9 cellular contexts compared by ENCODE assay signal in the genomic region with DNA sequence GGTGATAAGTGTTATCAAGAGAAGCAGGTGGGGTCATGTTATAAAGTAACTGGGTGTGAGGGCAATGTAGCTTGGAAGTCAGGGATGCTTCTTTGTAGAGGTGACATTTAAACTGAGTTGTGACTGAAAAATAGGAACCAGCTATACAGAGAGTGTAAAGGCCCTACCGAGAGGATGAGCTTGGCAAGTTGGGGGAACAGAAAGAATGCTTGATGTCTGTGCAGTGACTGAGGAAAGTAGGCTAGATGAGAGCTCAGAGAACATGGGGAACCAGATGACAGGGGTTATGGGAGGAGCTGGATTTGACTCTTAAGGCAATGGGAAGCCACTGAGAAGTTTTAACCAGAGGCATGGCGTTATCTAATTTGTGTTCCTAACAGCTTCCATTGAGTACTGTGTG.
DNase-seq lines count a peak whose midpoint lies in the region; ATAC-seq and TF ChIP-seq lines count a peak whose summit lies in the region.
"Had no signal": no experiment of that assay in that cellular context is flagged by ENCODE, and none has a peak within 500 bp of the region (broad histone marks: within the 10 kb centered on the region; RNA-seq: fewer than 3 reads in every experiment).

No MANE protein-coding gene starts in this region.

- POLR2A ChIA-PET in naive thymus-derived CD4-positive, alpha-beta T cell (lab: Charles Lee): interaction anchor here (0.6 to 4.7 kb wide), 14 partner anchors 11 to 123 kb away, joined by 3 to 25 read pairs (median 4); a partner anchor contains a TSS

- peaks cover 70 to 98% (median 89%) of the 10 kb centered on the region in 10 experiments for H3K4me1 ChIP-seq in BLaER1 treated with 17β-estradiol and CSF1 and Interleukin-3, amounts not matched to agents 10 nM and 100 nM
- no peaks in the 10 kb centered on the region for H3K4me1 ChIP-seq in breast epithelium
- peaks cover 81 to 94% of the 10 kb centered on the region in 2 donors for H3K4me1 ChIP-seq in naive thymus-derived CD4-positive, alpha-beta T cell (ENCODE audit: control insufficient read depth in 2 of 2, insufficient read depth in 2 of 2, low read length in 2 of 2)

- no peaks in the 10 kb centered on the region for H3K27me3 Mint-ChIP-seq in naive thymus-derived CD4-positive, alpha-beta T cell

- H3K36me3 ChIP-seq in BLaER1 treated with 17β-estradiol and CSF1 and Interleukin-3, amounts not matched to agents 10 nM and 100 nM: peaks cover 30 to 91% (median 88%) of the 10 kb centered on the region in 11 experiments
- H3K36me3 ChIP-seq in breast epithelium: no peaks in the 10 kb centered on the region
- peaks cover 3 to 9% (median 5%) of the 10 kb centered on the region in 3 experiments for H3K36me3 ChIP-seq in naive thymus-derived CD4-positive, alpha-beta T cell (ENCODE audit: control insufficient read depth in 2 of 3, insufficient read depth in 3 of 3, low read length in 3 of 3)

- peak overlapping the region; percentile 48 to 85 (median 74) for H3K4me3 Mint-ChIP-seq in naive thymus-derived CD4-positive, alpha-beta T cell

- no peaks in the 10 kb centered on the region for H3K9me3 Mint-ChIP-seq in naive thymus-derived CD4-positive, alpha-beta T cell

- peak overlapping the region in 10 of 11 experiments; percentile 3 to 97 (median 70); a peak in 16 of 22 replicates for H3K4me2 ChIP-seq in BLaER1 treated with 17β-estradiol and CSF1 and Interleukin-3, amounts not matched to agents 10 nM and 100 nM

- peaks cover 3 to 98% (median 42%) of the 10 kb centered on the region in 11 experiments; a peak in 15 of 22 replicates for H4K20me1 ChIP-seq in BLaER1 treated with 17β-estradiol and CSF1 and Interleukin-3, amounts not matched to agents 10 nM and 100 nM

- H3K27me3 ChIP-seq in BLaER1 treated with 17β-estradiol and CSF1 and Interleukin-3, amounts not matched to agents 10 nM and 100 nM: no peaks in the 10 kb centered on the region
- H3K27me3 ChIP-seq in breast epithelium: no peaks in the 10 kb centered on the region
- no peaks in the 10 kb centered on the region for H3K27me3 ChIP-seq in naive thymus-derived CD4-positive, alpha-beta T cell (ENCODE audit: control insufficient read depth in 2 of 2, insufficient read depth in 2 of 2, low read length in 2 of 2)

- H3K27ac ChIP-seq in BLaER1 treated with 17β-estradiol and CSF1 and Interleukin-3, amounts not matched to agents 10 nM and 100 nM: peak overlapping the region in 9 of 11 experiments; percentile 5 to 90 (median 64); a peak in 16 of 22 replicates
- H3K27ac ChIP-seq in breast epithelium: peak overlapping the region; percentile 72 to 77
- H3K27ac ChIP-seq in naive thymus-derived CD4-positive, alpha-beta T cell (ENCODE audit: low read depth, low read length): peak overlapping the region; percentile 86

- H3K36me3 Mint-ChIP-seq in naive thymus-derived CD4-positive, alpha-beta T cell: peaks cover 20 to 71% (median 47%) of the 10 kb centered on the region in 5 donors

- intact Hi-C loops in breast epithelium (cut with DNase I; ENCODE audit: low total_unique reads): no loop called here
- intact Hi-C loops in naive thymus-derived CD4-positive, alpha-beta T cell (cut with micrococcal nuclease): loop anchor here (5.0 to 10.0 kb wide), 5 partner anchors 35 to 1908 kb away; a partner anchor contains a TSS

- TF ChIP-seq POLR2A in breast epithelium (IDR thresholded peaks at IDR 0.05): no peak

- TF ChIP-seq CTCF in breast epithelium (IDR thresholded peaks at IDR 0.05): no peak

- peak; percentile 17 for ATAC-seq in HG02870 (IDR thresholded peaks at IDR 0.05; ENCODE audit: unreplicated experiment)
- no peak for ATAC-seq in naive thymus-derived CD4-positive, alpha-beta T cell
- no peak for ATAC-seq in HG02623 (IDR thresholded peaks at IDR 0.05; ENCODE audit: unreplicated experiment)
- ATAC-seq in HG03139 (IDR thresholded peaks at IDR 0.05; ENCODE audit: unreplicated experiment): no peak

- H3K27ac Mint-ChIP-seq in naive thymus-derived CD4-positive, alpha-beta T cell: peak overlapping the region; percentile 87 to 99 (median 96)

- H3K4me1 Mint-ChIP-seq in naive thymus-derived CD4-positive, alpha-beta T cell: peaks cover 78 to 99% (median 97%) of the 10 kb centered on the region in 7 donors

- H3K9me3 ChIP-seq in BLaER1 treated with 17β-estradiol and CSF1 and Interleukin-3, amounts not matched to agents 10 nM and 100 nM (replicated peaks in 1 of 11): peaks cover 0 to 4% (median 0%) of the 10 kb centered on the region in 11 experiments; a peak in 1 of 22 replicates
- no peaks in the 10 kb centered on the region for H3K9me3 ChIP-seq in breast epithelium
- H3K9me3 ChIP-seq in naive thymus-derived CD4-positive, alpha-beta T cell (ENCODE audit: control insufficient read depth in 2 of 3, low read length in 3 of 3): no peaks in the 10 kb centered on the region

- CTCF ChIA-PET in naive thymus-derived CD4-positive, alpha-beta T cell (lab: Charles Lee): interaction anchor here (0.6 to 4.3 kb wide), 9 partner anchors 10 to 128 kb away, joined by 3 to 27 read pairs (median 4); no protein-coding TSS in a partner anchor

- no peak for DNase-seq in breast epithelium (ENCODE audit: low spot score in 2 of 2)
- no peak for DNase-seq in naive thymus-derived CD4-positive, alpha-beta T cell
- no peak for DNase-seq in stimulated activated naive CD4-positive, alpha-beta T cell treated with Interleukin-2 at 50 U/mL for 16 hours (lab: John Stamatoyannopoulos, UW)
- no peak for DNase-seq in HK-2 (ENCODE audit: unreplicated experiment)
- DNase-seq: NCI-H1105 treated with DMSO at 0.1 percent for 48 hours had no signal

- H3K9ac ChIP-seq in BLaER1 treated with 17β-estradiol and CSF1 and Interleukin-3, amounts not matched to agents 10 nM and 100 nM: peak overlapping the region in 3 of 11 experiments; percentile 5 to 54 (median 9); a peak in 6 of 22 replicates

- H3K4me3 ChIP-seq in BLaER1 treated with 17β-estradiol and CSF1 and Interleukin-3, amounts not matched to agents 10 nM and 100 nM: no peak overlapping the region
- no peak overlapping the region for H3K4me3 ChIP-seq in breast epithelium
- H3K4me3 ChIP-seq in naive thymus-derived CD4-positive, alpha-beta T cell (ENCODE audit: low read length): peak overlapping the region; percentile 14
